11 cellular contexts compared by ENCODE assay signal in genomic region chr4:112287258-112287873, GRCh38. TPM values are rescaled to one million over a fixed set of nuclear protein-coding genes. Genes with fewer than 3 reads are reported as not detected.
DNase-seq lines count a peak whose midpoint lies in the region; ATAC-seq and TF ChIP-seq lines count a peak whose summit lies in the region.
"Had no signal": no experiment of that assay in that cellular context is flagged by ENCODE, and none has a peak within 500 bp of the region (broad histone marks: within the 10 kb centered on the region; RNA-seq: fewer than 3 reads in every experiment).

No MANE protein-coding gene starts in this region.

- DNase-seq in activated naive CD8-positive, alpha-beta T cell treated with anti-CD3 and anti-CD28 coated beads, Interleukin-2, amount 50 U/mL, for 24 hours: no peak
- DNase-seq in cerebellum (ENCODE audit: low spot score) (no peak), endodermal cell (no peak), DMS79 treated with DMSO at 0.1 percent for 48 hours (lab: John Stamatoyannopoulos, UW) (no peak), hippocampal formation (lab: John Stamatoyannopoulos, UW) (no peak)
- DNase-seq: DMS79, left ventricle myocardium inferior, NCI-H526 treated with DMSO at 0.1 percent for 48 hours had no signal

- peak overlapping the region; percentile 93 for H3K27ac Mint-ChIP-seq in activated naive CD8-positive, alpha-beta T cell treated with anti-CD3 and anti-CD28 coated beads, Interleukin-2, amount 50 U/mL, for 24 hours
- H3K27ac Mint-ChIP-seq in endodermal cell: no peak overlapping the region

- H3K79me2 ChIP-seq in DOHH2 (ENCODE audit: control insufficient read depth, low read length): peaks cover 50% of the 10 kb centered on the region

- H3K9me2 ChIP-seq in DOHH2 (replicated peaks; ENCODE audit: control insufficient read depth, low read length): no peaks in the 10 kb centered on the region

- H3K9ac ChIP-seq in endodermal cell (ENCODE audit: extremely low read depth, low read length, poor library complexity, severe bottlenecking): no peak overlapping the region

- peaks cover 3% of the 10 kb centered on the region; the same call in 1 of the 2 replicates for H4K20me1 ChIP-seq in DOHH2 (ENCODE audit: control insufficient read depth, insufficient read depth, low read depth, low read length)

- peak overlapping the region; percentile 80 for H3K4me3 ChIP-seq in DOHH2 (ENCODE audit: low read length)
- H3K4me3 ChIP-seq in endodermal cell (ENCODE audit: low read length): no peak overlapping the region
- H3K4me3 ChIP-seq: left ventricle myocardium inferior had no signal

- H3K27me3 ChIP-seq in DOHH2 (ENCODE audit: control insufficient read depth, low read length) (no peaks in the 10 kb centered on the region), endodermal cell (ENCODE audit: control insufficient read depth, insufficient read depth, low read length, poor library complexity, severe bottlenecking) (peaks cover 17% of the 10 kb centered on the region)

- peaks cover 69% of the 10 kb centered on the region for H3K4me1 ChIP-seq in DOHH2 (ENCODE audit: control insufficient read depth, low read length)
- no peaks in the 10 kb centered on the region for H3K4me1 ChIP-seq in endodermal cell (ENCODE audit: control insufficient read depth, insufficient read depth, low read length)

- H3K27me3 Mint-ChIP-seq in activated naive CD8-positive, alpha-beta T cell treated with anti-CD3 and anti-CD28 coated beads, Interleukin-2, amount 50 U/mL, for 24 hours: no peaks in the 10 kb centered on the region
- H3K27me3 Mint-ChIP-seq in endodermal cell (ENCODE audit: insufficient read depth): peaks cover 25% of the 10 kb centered on the region

- H3K36me3 ChIP-seq in DOHH2 (ENCODE audit: control insufficient read depth, low read length) (peaks cover 55% of the 10 kb centered on the region), endodermal cell (ENCODE audit: control insufficient read depth, insufficient read depth, low read length) (no peaks in the 10 kb centered on the region)
- H3K36me3 ChIP-seq: left ventricle myocardium inferior had no signal

- peaks cover 23% of the 10 kb centered on the region for H3K36me3 Mint-ChIP-seq in activated naive CD8-positive, alpha-beta T cell treated with anti-CD3 and anti-CD28 coated beads, Interleukin-2, amount 50 U/mL, for 24 hours (ENCODE audit: low read depth)
- H3K36me3 Mint-ChIP-seq in endodermal cell (ENCODE audit: low read depth): no peaks in the 10 kb centered on the region

- H3K4me2 ChIP-seq in DOHH2 (ENCODE audit: low read length): peak overlapping the region; percentile 87

- ATAC-seq in HG03196 (IDR thresholded peaks at IDR 0.05; ENCODE audit: unreplicated experiment): peak; percentile 29
- ATAC-seq in activated naive CD8-positive, alpha-beta T cell treated with anti-CD3 and anti-CD28 coated beads, Interleukin-2, amount 50 U/mL, for 24 hours: no peak

- peaks cover 20% of the 10 kb centered on the region for H3K9me3 ChIP-seq in DOHH2 (ENCODE audit: control insufficient read depth, insufficient read depth, low read length)
- no peaks in the 10 kb centered on the region for H3K9me3 ChIP-seq in endodermal cell (ENCODE audit: control insufficient read depth, low read length)
- H3K9me3 ChIP-seq: left ventricle myocardium inferior had no signal

- peaks cover 59% of the 10 kb centered on the region for H3F3A ChIP-seq in DOHH2 (ENCODE audit: control insufficient read depth, insufficient read depth)

- H3K27ac ChIP-seq in DOHH2 (ENCODE audit: low read depth, low read length) (peak overlapping the region; percentile 100), endodermal cell (ENCODE audit: low read depth, low read length) (no peak overlapping the region)
- H3K27ac ChIP-seq: left ventricle myocardium inferior had no signal

- peak; percentile 45 for TF ChIP-seq POLR2A in GM19193 (IDR thresholded peaks at IDR 0.05; ENCODE audit: extremely low read depth, insufficient read depth, insufficient read length)

- WGBS in endodermal cell (ENCODE audit: insufficient coverage in 1 of 2, insufficient read length in 1 of 2), 2 experiments: 94 to 95% methylated on average over 4 to 7 of the region's 7 CpGs

- no peaks in the 10 kb centered on the region for H3K9me3 Mint-ChIP-seq in activated naive CD8-positive, alpha-beta T cell treated with anti-CD3 and anti-CD28 coated beads, Interleukin-2, amount 50 U/mL, for 24 hours
- H3K9me3 Mint-ChIP-seq in endodermal cell: no peaks in the 10 kb centered on the region

- TF ChIP-seq CTCF in DOHH2 (IDR thresholded peaks at IDR 0.05; ENCODE audit: low read depth, low read length, poor library complexity, severe bottlenecking): no peak
- TF ChIP-seq CTCF in endodermal cell (conservative IDR thresholded peaks at IDR 0.05): no peak

- peaks cover 68% of the 10 kb centered on the region for H3K4me1 Mint-ChIP-seq in activated naive CD8-positive, alpha-beta T cell treated with anti-CD3 and anti-CD28 coated beads, Interleukin-2, amount 50 U/mL, for 24 hours
- peaks cover 9% of the 10 kb centered on the region for H3K4me1 Mint-ChIP-seq in endodermal cell

- H3K4me3 Mint-ChIP-seq in activated naive CD8-positive, alpha-beta T cell treated with anti-CD3 and anti-CD28 coated beads, Interleukin-2, amount 50 U/mL, for 24 hours: peak overlapping the region; percentile 95
- H3K4me3 Mint-ChIP-seq in endodermal cell: no peak overlapping the region

RNA-seq across cellular contexts. Expression of gene TIFA, which starts 1.7 kb away (rescaled TPM):
- total RNA-seq in cerebellum (8.3 TPM), endodermal cell (1 to 10 TPM; 4.2 to 6.2 TPM)
- 7.9 TPM for polyA plus RNA-seq in endodermal cell (2013, experiment 1 of 2)
- 6.5 TPM for polyA plus RNA-seq in endodermal cell (2013, experiment 2 of 2)

RNA-seq across cellular contexts. Expression of gene ALPK1, which starts 9.8 kb away (rescaled TPM):
- total RNA-seq in cerebellum (7.2 TPM), endodermal cell (under 1 TPM; 0.24 to 0.44 TPM)
- polyA plus RNA-seq in endodermal cell (2013, experiment 1 of 2): 0.96 TPM
- 1.1 TPM for polyA plus RNA-seq in endodermal cell (2013, experiment 2 of 2)

RNA-seq across cellular contexts. Expression of gene AP1AR, which starts 55.8 kb away (rescaled TPM):
- 53.4 TPM for total RNA-seq in cerebellum
- 10 to 100 TPM; 22.7 to 24.8 TPM for total RNA-seq in endodermal cell
- polyA plus RNA-seq in endodermal cell (2013, experiment 1 of 2): 22.4 TPM
- 21.7 TPM for polyA plus RNA-seq in endodermal cell (2013, experiment 2 of 2)
